3 cellular contexts compared by ENCODE assay signal in the genomic region with DNA sequence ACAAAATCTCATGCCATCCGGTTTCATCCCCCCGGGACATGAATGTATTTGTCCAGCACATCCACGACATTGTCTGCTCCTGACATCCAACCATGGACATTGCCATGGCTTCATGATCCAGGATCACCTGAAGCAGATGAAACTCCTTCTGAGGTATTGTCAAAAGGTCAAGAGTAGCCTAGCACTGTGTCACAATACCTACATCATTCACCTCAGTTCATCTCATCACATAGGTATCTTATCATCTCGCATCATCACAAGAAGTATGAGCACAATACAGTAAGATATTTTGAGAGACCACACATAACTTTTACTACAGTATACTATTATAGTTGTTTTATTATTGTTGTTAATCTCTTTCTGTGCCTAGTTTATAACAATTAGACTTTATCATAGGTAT.
"Had no signal": no experiment of that assay in that cellular context is flagged by ENCODE, and none has a peak within 500 bp of the region (broad histone marks: within the 10 kb centered on the region; RNA-seq: fewer than 3 reads in every experiment).

No MANE protein-coding gene starts in this region.

- ATAC-seq: GM12878 had no signal

- DNase-seq: GDM1, GF-D8 had no signal

- H3K4me3 ChIP-seq: GM12878 had no signal
